8 cellular contexts compared by ENCODE assay signal in the genomic region with DNA sequence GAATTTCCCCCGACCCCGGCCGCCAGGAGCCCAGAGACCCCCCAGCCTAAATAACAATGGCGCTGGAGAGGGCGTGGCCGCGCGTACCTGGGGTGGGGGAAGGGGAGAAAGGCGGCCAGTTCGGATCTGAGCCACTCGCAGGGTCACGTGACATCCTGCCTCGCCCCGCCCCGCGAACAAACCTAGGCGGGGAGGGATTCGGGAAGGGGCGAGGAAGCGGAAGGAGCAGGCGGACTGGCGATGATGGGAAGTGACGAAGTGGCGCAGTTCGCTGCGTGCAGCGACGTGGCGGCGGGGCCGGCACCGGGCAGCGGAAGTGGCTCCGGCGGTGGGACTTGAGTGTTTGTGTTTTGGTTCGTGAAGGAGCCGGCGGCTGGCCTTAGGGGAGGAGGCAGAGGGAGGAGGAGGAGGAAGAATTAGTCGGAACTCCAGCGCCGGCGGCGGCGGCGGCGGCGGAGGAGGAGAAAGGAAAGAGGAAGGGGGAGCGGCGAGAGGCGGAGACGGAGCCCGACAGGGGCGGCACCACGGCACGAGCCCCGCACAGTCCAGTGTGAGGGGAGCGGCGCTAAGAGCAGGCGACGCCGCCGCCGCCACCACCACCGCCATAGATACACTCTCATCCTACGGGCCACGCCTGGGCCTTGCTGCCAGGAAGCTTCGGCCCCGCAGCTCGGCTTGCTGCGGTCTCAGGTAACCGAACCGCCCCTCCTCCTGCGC. TPM values are rescaled to one million over a fixed set of nuclear protein-coding genes. Genes with fewer than 3 reads are reported as not detected.
DNase-seq lines count a peak whose midpoint lies in the region; ATAC-seq and TF ChIP-seq lines count a peak whose summit lies in the region.

A gene with protein sequence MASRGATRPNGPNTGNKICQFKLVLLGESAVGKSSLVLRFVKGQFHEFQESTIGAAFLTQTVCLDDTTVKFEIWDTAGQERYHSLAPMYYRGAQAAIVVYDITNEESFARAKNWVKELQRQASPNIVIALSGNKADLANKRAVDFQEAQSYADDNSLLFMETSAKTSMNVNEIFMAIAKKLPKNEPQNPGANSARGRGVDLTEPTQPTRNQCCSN (plus strand): TSS at position 266 of the 717 bp plus-strand sequence. CDS start 3,802 bp downstream, outside the sequence.

- no peaks in the 10 kb centered on the region for H3K36me3 ChIP-seq in kidney epithelial cell (ENCODE audit: control insufficient read depth, insufficient read depth, low read length)

- H3K27me3 Mint-ChIP-seq in activated CD4-positive, alpha-beta T cell treated with anti-CD3 and anti-CD28 coated beads for 36 hours = no peaks in the 10 kb centered on the region

- H3K9me3 Mint-ChIP-seq in activated CD4-positive, alpha-beta T cell treated with anti-CD3 and anti-CD28 coated beads for 36 hours (ENCODE audit: low read depth) = no peaks in the 10 kb centered on the region

- peak within 1 kb of the TSS; percentile 96 for H3K4me3 Mint-ChIP-seq in activated CD4-positive, alpha-beta T cell treated with anti-CD3 and anti-CD28 coated beads for 36 hours

- DNase-seq in Ammon's horn (ENCODE audit: low spot score) (peak; percentile 99), GM19238 (ENCODE audit: insufficient read length, low spot score) (peak; percentile 90), NCI-H524 (lab: John Stamatoyannopoulos, UW) (peak; percentile 96), choroid plexus epithelial cell (ENCODE audit: low read depth) (peak; percentile 99), kidney epithelial cell (ENCODE audit: low read depth) (peak; percentile 93)
- peak; percentile 99 for DNase-seq in activated CD4-positive, alpha-beta T cell treated with anti-CD3 and anti-CD28 coated beads for 36 hours
- peak; percentile 96 to 97 for DNase-seq in stimulated activated CD4-positive, alpha-beta T cell treated with anti-CD3 and anti-CD28 coated beads, Interleukin-15, amount 100 ng/mL, for 48 hours (ENCODE audit: low read depth in 2 of 2)

- no peaks in the 10 kb centered on the region for H3K27me3 ChIP-seq in kidney epithelial cell (ENCODE audit: control insufficient read depth, insufficient read depth, low read length)

- peak within 1 kb of the TSS; percentile 99 for H3K27ac Mint-ChIP-seq in activated CD4-positive, alpha-beta T cell treated with anti-CD3 and anti-CD28 coated beads for 36 hours

- ATAC-seq in HG03442 (IDR thresholded peaks at IDR 0.05; ENCODE audit: unreplicated experiment) = peak; percentile 95
- ATAC-seq in activated CD4-positive, alpha-beta T cell treated with anti-CD3 and anti-CD28 coated beads for 36 hours = peak; percentile 90

- H3K4me3 ChIP-seq in choroid plexus epithelial cell (ENCODE audit: low read depth, low read length) = peak within 1 kb of the TSS; percentile 97
- peak within 1 kb of the TSS; percentile 74 for H3K4me3 ChIP-seq in kidney epithelial cell (ENCODE audit: low read depth, low read length)

- H3K4me1 Mint-ChIP-seq in activated CD4-positive, alpha-beta T cell treated with anti-CD3 and anti-CD28 coated beads for 36 hours = peaks cover 40% of the 10 kb centered on the region

- intact Hi-C loops in activated CD4-positive, alpha-beta T cell treated with anti-CD3 and anti-CD28 coated beads for 36 hours (cut with DNase I, micrococcal nuclease) = loop anchor here (1.0 to 5.0 kb wide), 7 partner anchors 10 to 239 kb away; a partner anchor contains a TSS

- POLR2A ChIA-PET in activated CD4-positive, alpha-beta T cell treated with anti-CD3 and anti-CD28 coated beads for 36 hours (lab: Charles Lee) = interaction anchor here (0.6 to 2.4 kb wide), 4 partner anchors 10 to 239 kb away, joined by 3 to 7 read pairs (median 6); a partner anchor contains a TSS

- H3K36me3 Mint-ChIP-seq in activated CD4-positive, alpha-beta T cell treated with anti-CD3 and anti-CD28 coated beads for 36 hours (ENCODE audit: low read depth) = peaks cover 19% of the 10 kb centered on the region

- TF ChIP-seq CTCF in choroid plexus epithelial cell (conservative IDR thresholded peaks at IDR 0.05; ENCODE audit: low read depth, low read length) = no peak
- no peak for TF ChIP-seq CTCF in kidney epithelial cell (IDR thresholded peaks at IDR 0.05; ENCODE audit: insufficient read depth, low read length, poor library complexity, severe bottlenecking)

- CTCF ChIA-PET in activated CD4-positive, alpha-beta T cell treated with anti-CD3 and anti-CD28 coated beads for 36 hours (lab: Charles Lee) = interaction anchor here (1.1 to 1.5 kb wide), 2 partner anchors 16 to 94 kb away, joined by 3 to 4 read pairs; no protein-coding TSS in a partner anchor

RNA-seq across cellular contexts. Expression of the gene that starts here (rescaled TPM):
- 10 to 100 TPM; 54.2 to 78.8 TPM for total RNA-seq in activated CD4-positive, alpha-beta T cell treated with anti-CD3 and anti-CD28 coated beads for 36 hours
- total RNA-seq in kidney epithelial cell = 53.1 and 59.7 TPM in 2 replicates

Comparison
In these comparisons a context has a peak if more than half of its experiments do, and no peak if none do; other contexts are left out.
1. Peak in every context shown above with its lines: DNase-seq, ATAC-seq and H3K4me3 ChIP-seq.